Comparison of ENCODE assay signal across 18 cellular contexts in the genomic region with DNA sequence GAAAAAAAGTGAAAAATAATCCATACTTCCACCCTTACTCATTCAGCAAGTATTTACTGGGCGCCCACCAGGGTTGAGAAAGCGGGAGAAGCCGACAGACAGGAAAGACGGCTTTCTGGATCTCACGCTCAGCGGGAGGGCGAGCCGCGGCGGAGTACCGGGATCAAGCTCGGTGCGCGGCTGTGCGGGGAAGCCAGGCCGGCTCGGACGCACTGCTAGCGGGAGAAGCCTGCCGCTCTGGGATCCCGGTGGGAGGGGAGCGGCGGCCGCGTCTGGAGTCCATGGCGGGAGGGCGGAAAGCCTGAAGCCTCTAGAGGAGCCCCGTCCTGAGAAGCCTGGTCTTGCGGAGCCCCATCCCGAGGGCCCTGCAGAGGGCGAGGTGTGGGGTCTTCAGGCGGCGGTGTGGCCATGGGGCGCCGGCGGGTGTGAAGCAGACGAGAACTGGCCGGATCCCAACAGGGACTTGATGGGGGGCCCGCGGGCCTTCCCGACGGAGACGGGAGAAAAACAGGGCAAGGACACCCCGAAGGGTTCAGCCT.
DNase-seq lines count a peak whose midpoint lies in the region; ATAC-seq and TF ChIP-seq lines count a peak whose summit lies in the region.
"Had no signal": no experiment of that assay in that cellular context is flagged by ENCODE, and none has a peak within 500 bp of the region (broad histone marks: within the 10 kb centered on the region; RNA-seq: fewer than 3 reads in every experiment).

No MANE protein-coding gene starts in this region.

- no peak for ATAC-seq in PC-3
- no peak for ATAC-seq in GM18498 (IDR thresholded peaks at IDR 0.05; ENCODE audit: unreplicated experiment)
- no peak for ATAC-seq in GM19452 (IDR thresholded peaks at IDR 0.05; ENCODE audit: unreplicated experiment)
- ATAC-seq in CD4-positive, alpha-beta T cell (ENCODE audit: poor library complexity), result no peak
- ATAC-seq: CD8-positive, alpha-beta T cell; left colon had no signal

- DNase-seq in ELF-1 (ENCODE audit: low read depth, low spot score) (peak; percentile 74), PC-3 (peak; percentile 35), iPS-NIHi11 (ENCODE audit: low spot score) (peak; percentile 74), trophoblast cell (peak; percentile 56 to 71), GM13976 (ENCODE audit: low spot score) (no peak)
- DNase-seq in CD4-positive, alpha-beta T cell, result no peak
- DNase-seq: activated B cell treated with CpG ODN at 0.5 μM for 24 hours; CD8-positive, alpha-beta T cell; dermis blood vessel endothelial cell; foreskin melanocyte; GM23248; left colon; NCI-H1417 treated with DMSO at 0.1 percent for 48 hours; NCI-H774 had no signal

- H3K14ac ChIP-seq in trophoblast cell (ENCODE audit: low read length), result no peak overlapping the region

- H3K9me2 ChIP-seq in PC-3 (replicated peaks; ENCODE audit: low read length), result no peaks in the 10 kb centered on the region

- H3K23ac ChIP-seq in trophoblast cell (ENCODE audit: low read length), result no peak overlapping the region

- peak overlapping the region; percentile 7 for H3K18ac ChIP-seq in trophoblast cell (ENCODE audit: low read length)

- intact Hi-C loops in PC-3 (cut with micrococcal nuclease), result no loop called here
- intact Hi-C loops in CD4-positive, alpha-beta T cell (cut with DNase I, micrococcal nuclease), result no loop called here

- TF ChIP-seq CTCF in PC-3 (conservative IDR thresholded peaks at IDR 0.05; ENCODE audit: low read depth, low read length) (no peak), GM13976 (IDR thresholded peaks at IDR 0.05; ENCODE audit: borderline replicate concordance, control extremely low read depth, extremely low read depth, insufficient read depth, missing control alignments) (no peak)
- no peak for TF ChIP-seq CTCF in CD4-positive, alpha-beta T cell (IDR thresholded peaks at IDR 0.05)

- H3K79me2 ChIP-seq in PC-3 (ENCODE audit: low read length) (no peaks in the 10 kb centered on the region), trophoblast cell (ENCODE audit: control insufficient read depth, insufficient read depth, low read length, poor library complexity) (no peaks in the 10 kb centered on the region)

- H3K9me3 ChIP-seq in PC-3 (ENCODE audit: low read length) (no peaks in the 10 kb centered on the region), trophoblast cell (ENCODE audit: insufficient read depth, low read depth, low read length) (peaks cover 11% of the 10 kb centered on the region)
- no peaks in the 10 kb centered on the region for H3K9me3 ChIP-seq in CD4-positive, alpha-beta T cell (ENCODE audit: control insufficient read depth, low read length)
- H3K9me3 ChIP-seq: breast epithelium, right atrium auricular region had no signal

- H3K9me3 Mint-ChIP-seq in CD4-positive, alpha-beta T cell, result no peaks in the 10 kb centered on the region
- H3K9me3 Mint-ChIP-seq: activated B cell treated with CpG ODN at 0.5 μM for 24 hours; CD8-positive, alpha-beta T cell had no signal

- H3K4me3 Mint-ChIP-seq in CD4-positive, alpha-beta T cell, result no peak overlapping the region
- H3K4me3 Mint-ChIP-seq: activated B cell treated with CpG ODN at 0.5 μM for 24 hours; CD8-positive, alpha-beta T cell had no signal

- peak overlapping the region; percentile 5 for H2BK12ac ChIP-seq in trophoblast cell (ENCODE audit: low read length)

- no CpG with 5 or more reads among the region's 44 CpGs for WGBS in trophoblast cell (ENCODE audit: extremely low coverage, insufficient coverage, insufficient read length)

- no peaks in the 10 kb centered on the region for H4K20me1 ChIP-seq in PC-3 (ENCODE audit: low read length)

- H3K4me3 ChIP-seq in PC-3 (ENCODE audit: low read length), result no peak overlapping the region
- no peak overlapping the region for H3K4me3 ChIP-seq in trophoblast cell (ENCODE audit: low read depth, low read length)
- H3K4me3 ChIP-seq: breast epithelium, GM23248 had no signal

- in situ Hi-C loops in GM13976 (cut with MboI; ENCODE audit: low sequenced_read_pairs, unreplicated experiment), result no loop called here

- H3K27ac ChIP-seq in PC-3 (ENCODE audit: low read length), result no peak overlapping the region
- no peak overlapping the region for H3K27ac ChIP-seq in trophoblast cell (ENCODE audit: low read depth, low read length)
- no peak overlapping the region for H3K27ac ChIP-seq in CD4-positive, alpha-beta T cell (ENCODE audit: low read depth, low read length)
- H3K27ac ChIP-seq: breast epithelium, GM23248, right atrium auricular region had no signal

- no peak overlapping the region for H2AK5ac ChIP-seq in trophoblast cell (ENCODE audit: low read length)

- H3K4me1 ChIP-seq in PC-3 (ENCODE audit: insufficient read depth, low read length), result no peaks in the 10 kb centered on the region
- H3K4me1 ChIP-seq in trophoblast cell (ENCODE audit: control insufficient read depth in 1 of 2, insufficient read depth in 2 of 2, low read length in 2 of 2), result peaks cover 4 to 8% of the 10 kb centered on the region in 2 experiments
- H3K4me1 ChIP-seq: breast epithelium had no signal

- no peaks in the 10 kb centered on the region for H3F3A ChIP-seq in PC-3 (ENCODE audit: low read length, unreplicated experiment)

- H2BK5ac ChIP-seq in trophoblast cell (ENCODE audit: low read depth, low read length, poor library complexity), result no peak overlapping the region

- H3K36me3 Mint-ChIP-seq in CD4-positive, alpha-beta T cell (ENCODE audit: low read depth), result no peaks in the 10 kb centered on the region
- H3K36me3 Mint-ChIP-seq: CD8-positive, alpha-beta T cell had no signal

- H2AFZ ChIP-seq in PC-3 (ENCODE audit: low read length) (no peak overlapping the region), trophoblast cell (ENCODE audit: insufficient read depth, low read length, poor library complexity) (no peak overlapping the region)
- H2AFZ ChIP-seq: GM23248 had no signal

- no peak overlapping the region for H4K8ac ChIP-seq in trophoblast cell (ENCODE audit: low read depth, low read length)

- H3K79me1 ChIP-seq in trophoblast cell (ENCODE audit: low read length), result peaks cover 3% of the 10 kb centered on the region

- H3K9ac ChIP-seq in PC-3 (ENCODE audit: low read length) (no peak overlapping the region), trophoblast cell (ENCODE audit: low read length) (no peak overlapping the region)
- H3K9ac ChIP-seq: GM23248 had no signal

- POLR2A ChIA-PET in PC-3 (lab: Charles Lee; ENCODE audit: unreplicated experiment), result no interaction called here
- POLR2A ChIA-PET in CD4-positive, alpha-beta T cell (lab: Charles Lee), result no interaction called here

- H3K4me2 ChIP-seq in PC-3 (ENCODE audit: low read length) (no peak overlapping the region), trophoblast cell (ENCODE audit: low read length) (peak overlapping the region; percentile 13)

- peak overlapping the region; percentile 48 for H4K91ac ChIP-seq in trophoblast cell (ENCODE audit: low read depth, low read length)

- no peaks in the 10 kb centered on the region for H3K4me1 Mint-ChIP-seq in CD4-positive, alpha-beta T cell (ENCODE audit: low read depth)
- H3K4me1 Mint-ChIP-seq: activated B cell treated with CpG ODN at 0.5 μM for 24 hours had no signal

- H3K27me3 ChIP-seq in PC-3 (ENCODE audit: low read length) (no peaks in the 10 kb centered on the region), trophoblast cell (ENCODE audit: insufficient read depth, low read length) (no peaks in the 10 kb centered on the region)
- no peaks in the 10 kb centered on the region for H3K27me3 ChIP-seq in CD4-positive, alpha-beta T cell (ENCODE audit: control insufficient read depth, insufficient read depth, low read length)
- H3K27me3 ChIP-seq: breast epithelium, right atrium auricular region had no signal

- peak overlapping the region; percentile 3 for H2BK120ac ChIP-seq in trophoblast cell (ENCODE audit: insufficient read depth, low read length, poor library complexity)

- no peaks in the 10 kb centered on the region for H3K36me3 ChIP-seq in PC-3 (ENCODE audit: low read depth, low read length)
- H3K36me3 ChIP-seq in trophoblast cell (ENCODE audit: control insufficient read depth in 1 of 2, insufficient read depth in 2 of 2, low read length in 2 of 2), result no peaks in the 10 kb centered on the region
- H3K36me3 ChIP-seq: breast epithelium, right atrium auricular region had no signal

- H3K27ac Mint-ChIP-seq in CD4-positive, alpha-beta T cell, result no peak overlapping the region
- H3K27ac Mint-ChIP-seq: activated B cell treated with CpG ODN at 0.5 μM for 24 hours; CD8-positive, alpha-beta T cell had no signal

- no TSS peak for BruUV-seq in PC-3 (replicated peaks; lab: Mats Ljungman, UMichigan)

- CTCF ChIA-PET in PC-3 (lab: Charles Lee), result no interaction called here
- CTCF ChIA-PET in CD4-positive, alpha-beta T cell (lab: Charles Lee), result no interaction called here

- no peak overlapping the region for H4K12ac ChIP-seq in trophoblast cell (ENCODE audit: low read depth, low read length)

- H3K4ac ChIP-seq in trophoblast cell (ENCODE audit: low read depth, low read length), result no peak overlapping the region

- H3K27me3 Mint-ChIP-seq in CD4-positive, alpha-beta T cell, result no peaks in the 10 kb centered on the region
- H3K27me3 Mint-ChIP-seq: activated B cell treated with CpG ODN at 0.5 μM for 24 hours had no signal

Comparison
In these comparisons a context has a peak if more than half of its experiments do, and no peak if none do; other contexts are left out.
1. DNase-seq: peak in ELF-1 (single experiment), PC-3 (single experiment), iPS-NIHi11 (single experiment) and trophoblast cell (2 of 2); none in GM13976 (single experiment) and CD4-positive, alpha-beta T cell (0 of 10).